8 cellular contexts compared by ENCODE assay signal in genomic region chr7:74094224-74095095, GRCh38. TPM values are rescaled to one million over a fixed set of nuclear protein-coding genes. Genes with fewer than 3 reads are reported as not detected.
DNase-seq lines count a peak whose midpoint lies in the region; ATAC-seq and TF ChIP-seq lines count a peak whose summit lies in the region.

No MANE protein-coding gene starts in this region.

- TF ChIP-seq POLR2A in adrenal gland (IDR thresholded peaks at IDR 0.05): peak in 1 of 2 donors; percentile 38

- peaks cover 0 to 1% of the 10 kb centered on the region in 2 donors for H3K36me3 ChIP-seq in adrenal gland (replicated peaks in 1 of 2)

- intact Hi-C loops in adrenal gland (cut with DNase I): loop anchor here in 1 of 2 donors (10.0 kb wide), 1 partner anchor 90 kb away; no protein-coding TSS in a partner anchor
- intact Hi-C loops in sciatic nerve (cut with DNase I): no loop called here

- no peaks in the 10 kb centered on the region for H3K9me3 ChIP-seq in adrenal gland (replicated peaks in 1 of 3)

- DNase-seq in AG08395 (ENCODE audit: low spot score) (peak; percentile 95), SW 1271 (lab: John Stamatoyannopoulos, UW) (peak; percentile 70 to 92), adrenal gland (peak; percentile 70 to 93 (median 87)), hepatic stellate cell (ENCODE audit: low spot score) (peak; percentile 96), sciatic nerve (ENCODE audit: low spot score) (peak; percentile 83), NCI-H146 treated with DMSO at 0.1 percent for 48 hours (lab: John Stamatoyannopoulos, UW; ENCODE audit: unreplicated experiment) (no peak)

- peak in 1 of 6 experiments; percentile 12 for TF ChIP-seq CTCF in adrenal gland (IDR thresholded peaks at IDR 0.05)

- ATAC-seq in GM18909 (IDR thresholded peaks at IDR 0.05; ENCODE audit: poor library complexity, unreplicated experiment) (peak; percentile 49), HG03378 (IDR thresholded peaks at IDR 0.05; ENCODE audit: unreplicated experiment) (peak; percentile 58), sciatic nerve (peak; percentile 75)

- H3K27me3 ChIP-seq in adrenal gland: no peaks in the 10 kb centered on the region

- 5 to 13% (median 12%) methylated on average over 9 to 32 of the region's 32 CpGs for WGBS in adrenal gland, 4 donors

- peak overlapping the region in 2 of 4 donors; percentile 29 to 52 for H3K4me3 ChIP-seq in adrenal gland

- peaks cover 5 to 26% of the 10 kb centered on the region in 2 donors for H3K4me1 ChIP-seq in adrenal gland (replicated peaks in 1 of 2)

- H3K27ac ChIP-seq in adrenal gland: peak overlapping the region in 3 of 5 donors; percentile 36 to 84 (median 67)

RNA-seq across cellular contexts. Expression of gene LIMK1, which starts 10.9 kb away (rescaled TPM):
- total RNA-seq in adrenal gland (10 to 100 TPM; 17.7 to 32.1 (median 21.4) TPM), sciatic nerve (17.6 TPM)
- polyA plus RNA-seq in adrenal gland: 10 to 100 TPM in 1 of 3 donors, 1 to 10 TPM in 2; 7.2 to 18.6 (median 8.9) TPM
